Comparison of ENCODE assay signal across 1 cellular context in genomic region chr1:234544094-234544579, GRCh38.
TF ChIP-seq lines count a peak whose summit lies in the region.

No MANE protein-coding gene starts in this region.

TF ChIP-seq in K562, 482 proteins besides CTCF, POLR2A, EP300 and RAD21 (continued from another document and continues in another):
- TF ChIP-seq ZBTB11 (CRISPR knock-in tag; IDR thresholded peaks at IDR 0.05): no peak
- TF ChIP-seq ZNF184 (CRISPR knock-in tag; IDR thresholded peaks at IDR 0.05): no peak
- TF ChIP-seq, protein P1, sequence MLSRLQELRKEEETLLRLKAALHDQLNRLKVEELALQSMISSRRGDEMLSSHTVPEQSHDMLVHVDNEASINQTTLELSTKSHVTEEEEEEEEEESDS (CRISPR knock-in tag; IDR thresholded peaks at IDR 0.05): no peak
- TF ChIP-seq FOXJ3 (CRISPR knock-in tag; IDR thresholded peaks at IDR 0.05): no peak
- TF ChIP-seq, protein P2, sequence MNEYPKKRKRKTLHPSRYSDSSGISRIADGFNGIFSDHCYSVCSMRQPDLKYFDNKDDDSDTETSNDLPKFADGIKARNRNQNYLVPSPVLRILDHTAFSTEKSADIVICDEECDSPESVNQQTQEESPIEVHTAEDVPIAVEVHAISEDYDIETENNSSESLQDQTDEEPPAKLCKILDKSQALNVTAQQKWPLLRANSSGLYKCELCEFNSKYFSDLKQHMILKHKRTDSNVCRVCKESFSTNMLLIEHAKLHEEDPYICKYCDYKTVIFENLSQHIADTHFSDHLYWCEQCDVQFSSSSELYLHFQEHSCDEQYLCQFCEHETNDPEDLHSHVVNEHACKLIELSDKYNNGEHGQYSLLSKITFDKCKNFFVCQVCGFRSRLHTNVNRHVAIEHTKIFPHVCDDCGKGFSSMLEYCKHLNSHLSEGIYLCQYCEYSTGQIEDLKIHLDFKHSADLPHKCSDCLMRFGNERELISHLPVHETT (CRISPR knock-in tag; conservative IDR thresholded peaks at IDR 0.05 in 1 of 2, IDR thresholded peaks at IDR 0.05 in 1 of 2): 0 out of 4 replicates have a peak, but pooled peaks of 1 of the 2 experiments have one; percentile 24
- no peak for TF ChIP-seq TAF9B (IDR thresholded peaks at IDR 0.05; ENCODE audit: partially characterized antibody)
- TF ChIP-seq THRAP3 (IDR thresholded peaks at IDR 0.05; ENCODE audit: borderline replicate concordance): no peak
- TF ChIP-seq ZNF239 (CRISPR knock-in tag; IDR thresholded peaks at IDR 0.05): 0 out of 2 replicates have a peak, but pooled peaks have one; percentile 44
- no peak for TF ChIP-seq ZNF263 (CRISPR knock-in tag; IDR thresholded peaks at IDR 0.05; ENCODE audit: borderline replicate concordance)
- no peak for TF ChIP-seq ZNF324 (CRISPR knock-in tag; IDR thresholded peaks at IDR 0.05)
- TF ChIP-seq NONO (IDR thresholded peaks at IDR 0.05; ENCODE audit: low read depth in 2 of 2, low read length in 1 of 2): no peak
- TF ChIP-seq, protein P3, sequence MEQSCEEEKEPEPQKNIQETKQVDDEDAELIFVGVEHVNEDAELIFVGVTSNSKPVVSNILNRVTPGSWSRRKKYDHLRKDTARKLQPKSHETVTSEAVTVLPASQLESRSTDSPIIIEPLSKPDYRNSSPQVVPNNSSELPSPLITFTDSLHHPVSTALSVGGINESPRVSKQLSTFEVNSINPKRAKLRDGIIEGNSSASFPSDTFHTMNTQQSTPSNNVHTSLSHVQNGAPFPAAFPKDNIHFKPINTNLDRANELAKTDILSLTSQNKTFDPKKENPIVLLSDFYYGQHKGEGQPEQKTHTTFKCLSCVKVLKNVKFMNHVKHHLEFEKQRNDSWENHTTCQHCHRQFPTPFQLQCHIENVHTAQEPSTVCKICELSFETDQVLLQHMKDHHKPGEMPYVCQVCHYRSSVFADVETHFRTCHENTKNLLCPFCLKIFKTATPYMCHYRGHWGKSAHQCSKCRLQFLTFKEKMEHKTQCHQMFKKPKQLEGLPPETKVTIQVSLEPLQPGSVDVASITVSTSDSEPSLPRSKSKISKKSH (CRISPR knock-in tag; IDR thresholded peaks at IDR 0.05): no peak
- no peak for TF ChIP-seq MECOM (CRISPR knock-in tag; IDR thresholded peaks at IDR 0.05)
- TF ChIP-seq ETS2 (tag; IDR thresholded peaks at IDR 0.05; ENCODE audit: borderline replicate concordance, poor library complexity, severe bottlenecking): no peak
- no peak for TF ChIP-seq ZNF282 (CRISPR knock-in tag; IDR thresholded peaks at IDR 0.05)
- no peak for TF ChIP-seq ARHGAP35 (IDR thresholded peaks at IDR 0.05; ENCODE audit: partially characterized antibody)
- peak; percentile 29; the same call in 1 of the 2 replicates for TF ChIP-seq ADNP (tag; IDR thresholded peaks at IDR 0.05)
- TF ChIP-seq RUNX1 (IDR thresholded peaks at IDR 0.05; ENCODE audit: low read depth): no peak
- TF ChIP-seq, protein P4, sequence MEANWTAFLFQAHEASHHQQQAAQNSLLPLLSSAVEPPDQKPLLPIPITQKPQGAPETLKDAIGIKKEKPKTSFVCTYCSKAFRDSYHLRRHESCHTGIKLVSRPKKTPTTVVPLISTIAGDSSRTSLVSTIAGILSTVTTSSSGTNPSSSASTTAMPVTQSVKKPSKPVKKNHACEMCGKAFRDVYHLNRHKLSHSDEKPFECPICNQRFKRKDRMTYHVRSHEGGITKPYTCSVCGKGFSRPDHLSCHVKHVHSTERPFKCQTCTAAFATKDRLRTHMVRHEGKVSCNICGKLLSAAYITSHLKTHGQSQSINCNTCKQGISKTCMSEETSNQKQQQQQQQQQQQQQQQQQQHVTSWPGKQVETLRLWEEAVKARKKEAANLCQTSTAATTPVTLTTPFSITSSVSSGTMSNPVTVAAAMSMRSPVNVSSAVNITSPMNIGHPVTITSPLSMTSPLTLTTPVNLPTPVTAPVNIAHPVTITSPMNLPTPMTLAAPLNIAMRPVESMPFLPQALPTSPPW (CRISPR knock-in tag; IDR thresholded peaks at IDR 0.05): peak; percentile 26
- TF ChIP-seq FOXP4 (CRISPR knock-in tag; IDR thresholded peaks at IDR 0.05; ENCODE audit: borderline replicate concordance): no peak
- TF ChIP-seq HMGXB4 (CRISPR knock-in tag; IDR thresholded peaks at IDR 0.05): no peak
- TF ChIP-seq, protein P5, sequence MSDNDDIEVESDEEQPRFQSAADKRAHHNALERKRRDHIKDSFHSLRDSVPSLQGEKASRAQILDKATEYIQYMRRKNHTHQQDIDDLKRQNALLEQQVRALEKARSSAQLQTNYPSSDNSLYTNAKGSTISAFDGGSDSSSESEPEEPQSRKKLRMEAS (CRISPR knock-in tag; IDR thresholded peaks at IDR 0.05): peak; percentile 62; the same call in 1 of the 2 replicates
- TF ChIP-seq SIN3B (IDR thresholded peaks at IDR 0.05; ENCODE audit: low read depth): no peak
- TF ChIP-seq, protein P6, sequence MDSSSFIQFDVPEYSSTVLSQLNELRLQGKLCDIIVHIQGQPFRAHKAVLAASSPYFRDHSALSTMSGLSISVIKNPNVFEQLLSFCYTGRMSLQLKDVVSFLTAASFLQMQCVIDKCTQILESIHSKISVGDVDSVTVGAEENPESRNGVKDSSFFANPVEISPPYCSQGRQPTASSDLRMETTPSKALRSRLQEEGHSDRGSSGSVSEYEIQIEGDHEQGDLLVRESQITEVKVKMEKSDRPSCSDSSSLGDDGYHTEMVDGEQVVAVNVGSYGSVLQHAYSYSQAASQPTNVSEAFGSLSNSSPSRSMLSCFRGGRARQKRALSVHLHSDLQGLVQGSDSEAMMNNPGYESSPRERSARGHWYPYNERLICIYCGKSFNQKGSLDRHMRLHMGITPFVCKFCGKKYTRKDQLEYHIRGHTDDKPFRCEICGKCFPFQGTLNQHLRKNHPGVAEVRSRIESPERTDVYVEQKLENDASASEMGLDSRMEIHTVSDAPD (CRISPR knock-in tag; IDR thresholded peaks at IDR 0.05): no peak
- peak; percentile 88 for TF ChIP-seq CTBP1 (IDR thresholded peaks at IDR 0.05; ENCODE audit: borderline replicate concordance)
- TF ChIP-seq TCF7 (IDR thresholded peaks at IDR 0.05; ENCODE audit: borderline replicate concordance): no peak
- TF ChIP-seq, protein P7, sequence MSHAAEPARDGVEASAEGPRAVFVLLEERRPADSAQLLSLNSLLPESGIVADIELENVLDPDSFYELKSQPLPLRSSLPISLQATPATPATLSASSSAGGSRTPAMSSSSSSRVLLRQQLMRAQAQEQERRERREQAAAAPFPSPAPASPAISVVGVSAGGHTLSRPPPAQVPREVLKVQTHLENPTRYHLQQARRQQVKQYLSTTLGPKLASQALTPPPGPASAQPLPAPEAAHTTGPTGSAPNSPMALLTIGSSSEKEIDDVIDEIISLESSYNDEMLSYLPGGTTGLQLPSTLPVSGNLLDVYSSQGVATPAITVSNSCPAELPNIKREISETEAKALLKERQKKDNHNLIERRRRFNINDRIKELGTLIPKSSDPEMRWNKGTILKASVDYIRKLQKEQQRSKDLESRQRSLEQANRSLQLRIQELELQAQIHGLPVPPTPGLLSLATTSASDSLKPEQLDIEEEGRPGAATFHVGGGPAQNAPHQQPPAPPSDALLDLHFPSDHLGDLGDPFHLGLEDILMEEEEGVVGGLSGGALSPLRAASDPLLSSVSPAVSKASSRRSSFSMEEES (CRISPR knock-in tag; IDR thresholded peaks at IDR 0.05): no peak
- TF ChIP-seq ZNF583 (CRISPR knock-in tag; IDR thresholded peaks at IDR 0.05): peak; percentile 21; the same call in 1 of the 2 replicates
- TF ChIP-seq, protein P8, sequence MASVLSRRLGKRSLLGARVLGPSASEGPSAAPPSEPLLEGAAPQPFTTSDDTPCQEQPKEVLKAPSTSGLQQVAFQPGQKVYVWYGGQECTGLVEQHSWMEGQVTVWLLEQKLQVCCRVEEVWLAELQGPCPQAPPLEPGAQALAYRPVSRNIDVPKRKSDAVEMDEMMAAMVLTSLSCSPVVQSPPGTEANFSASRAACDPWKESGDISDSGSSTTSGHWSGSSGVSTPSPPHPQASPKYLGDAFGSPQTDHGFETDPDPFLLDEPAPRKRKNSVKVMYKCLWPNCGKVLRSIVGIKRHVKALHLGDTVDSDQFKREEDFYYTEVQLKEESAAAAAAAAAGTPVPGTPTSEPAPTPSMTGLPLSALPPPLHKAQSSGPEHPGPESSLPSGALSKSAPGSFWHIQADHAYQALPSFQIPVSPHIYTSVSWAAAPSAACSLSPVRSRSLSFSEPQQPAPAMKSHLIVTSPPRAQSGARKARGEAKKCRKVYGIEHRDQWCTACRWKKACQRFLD (CRISPR knock-in tag; IDR thresholded peaks at IDR 0.05): peak; percentile 67; the same call in 1 of the 2 replicates
- peak; percentile 43 for TF ChIP-seq ARID1B (IDR thresholded peaks at IDR 0.05)
- TF ChIP-seq SRSF3 (IDR thresholded peaks at IDR 0.05; ENCODE audit: insufficient read depth, low read length): no peak
- TF ChIP-seq SMAD1 (IDR thresholded peaks at IDR 0.05; ENCODE audit: low read depth, low read length, partially characterized antibody): peak; percentile 23
- no peak for TF ChIP-seq ZSCAN32 (CRISPR knock-in tag; IDR thresholded peaks at IDR 0.05)
- no peak for TF ChIP-seq CBFA2T2 (conservative IDR thresholded peaks at IDR 0.05)
- 0 out of 2 replicates have a peak, but pooled peaks have one; percentile 20 for TF ChIP-seq PTRF (tag; IDR thresholded peaks at IDR 0.05)
- no peak for TF ChIP-seq HIVEP1 (CRISPR knock-in tag; IDR thresholded peaks at IDR 0.05)
- 0 out of 2 replicates have a peak, but pooled peaks have one; percentile 21 for TF ChIP-seq BCOR (IDR thresholded peaks at IDR 0.05)
- TF ChIP-seq ZNF253 (CRISPR knock-in tag; conservative IDR thresholded peaks at IDR 0.05): no peak
- TF ChIP-seq POLR2G (IDR thresholded peaks at IDR 0.05; ENCODE audit: low read depth, low read length): no peak
- no peak for TF ChIP-seq NEUROD1 (IDR thresholded peaks at IDR 0.05; ENCODE audit: borderline replicate concordance, low read depth, low read length, partially characterized antibody)
- TF ChIP-seq STAT6 (CRISPR knock-in tag; IDR thresholded peaks at IDR 0.05): no peak
